In genomic region chr9:14314424-14314928, GRCh38 we compare ENCODE assay signal across 8 cellular contexts. TPM values are rescaled to one million over a fixed set of nuclear protein-coding genes. Genes with fewer than 3 reads are reported as not detected.
DNase-seq lines count a peak whose midpoint lies in the region; ATAC-seq and TF ChIP-seq lines count a peak whose summit lies in the region.

No MANE protein-coding gene starts in this region.

- peak overlapping the region; percentile 74 for H3K27ac ChIP-seq in OCI-LY7 (ENCODE audit: low read depth, low read length, poor library complexity, severe bottlenecking)
- H3K27ac ChIP-seq in caudate nucleus (ENCODE audit: low read depth, low read length), result peak overlapping the region; percentile 91
- H3K27ac ChIP-seq in skeletal muscle tissue (ENCODE audit: low read depth, low read length), result peak overlapping the region; percentile 95

- POLR2A ChIA-PET in OCI-LY7 (lab: Charles Lee), result interaction anchor here (0.5 to 0.7 kb wide), 3 partner anchors 14 to 285 kb away, joined by 3 to 5 read pairs (median 4); no protein-coding TSS in a partner anchor

- no peaks in the 10 kb centered on the region for H4K20me1 ChIP-seq in OCI-LY7 (ENCODE audit: insufficient read depth, low read length)

- no peaks in the 10 kb centered on the region for H3K9me2 ChIP-seq in OCI-LY7 (ENCODE audit: insufficient read depth, low read length)

- TF ChIP-seq CTCF in OCI-LY7 (conservative IDR thresholded peaks at IDR 0.05; ENCODE audit: low read length), result no peak

- H3K9ac ChIP-seq in skeletal muscle tissue (ENCODE audit: low read depth in 1 of 3, low read length in 3 of 3), result peak overlapping the region; percentile 89 to 93 (median 93)

- peaks cover 52% of the 10 kb centered on the region for H3K79me2 ChIP-seq in OCI-LY7 (ENCODE audit: insufficient read depth, low read depth, low read length)

- DNase-seq in DMS 273 treated with DMSO at 0.1 percent for 48 hours (lab: John Stamatoyannopoulos, UW) (peak; percentile 93), OCI-LY7 (ENCODE audit: low spot score) (peak; percentile 64), caudate nucleus (lab: John Stamatoyannopoulos, UW) (peak in 18 of 61 donors; percentile 15 to 73 (median 48)), islet precursor cell (peak; percentile 67)
- no peak for DNase-seq in central memory CD4-positive, alpha-beta T cell
- DNase-seq in activated CD8-positive, alpha-beta memory T cell treated with anti-CD3 and anti-CD28 coated beads for 24 hours, result no peak

- peak overlapping the region; percentile 12; the same call in 1 of the 2 replicates for H2AFZ ChIP-seq in OCI-LY7 (ENCODE audit: low read length)

- H3K9me3 ChIP-seq in OCI-LY7 (ENCODE audit: low read length), result no peaks in the 10 kb centered on the region
- no peaks in the 10 kb centered on the region for H3K9me3 ChIP-seq in skeletal muscle tissue (ENCODE audit: control insufficient read depth in 3 of 3, low read length in 3 of 3)

- H3K4me2 ChIP-seq in OCI-LY7 (ENCODE audit: low read length), result peak overlapping the region; percentile 75

- ATAC-seq in HG02763 (IDR thresholded peaks at IDR 0.05; ENCODE audit: unreplicated experiment), result peak; percentile 3

- no peaks in the 10 kb centered on the region for H3K27me3 ChIP-seq in skeletal muscle tissue (ENCODE audit: control insufficient read depth in 3 of 3, insufficient read depth in 3 of 3, low read length in 3 of 3)

- intact Hi-C loops in OCI-LY7 (cut with micrococcal nuclease; ENCODE audit: unreplicated experiment), result loop anchor here (1.0 kb wide), 1 partner anchor 158 kb away; no protein-coding TSS in a partner anchor

- H3K4me3 ChIP-seq in OCI-LY7 (ENCODE audit: low read depth, low read length, poor library complexity, severe bottlenecking) (peak overlapping the region; percentile 93), skeletal muscle tissue (ENCODE audit: low read length in 3 of 3) (peak overlapping the region; percentile 76 to 83 (median 79))

- BruUV-seq in OCI-LY7 (replicated peaks; lab: Mats Ljungman, UMichigan), result no TSS peak

- H3K36me3 ChIP-seq in OCI-LY7 (ENCODE audit: insufficient read depth, low read length) (no peaks in the 10 kb centered on the region), skeletal muscle tissue (ENCODE audit: control insufficient read depth in 3 of 3, insufficient read depth in 3 of 3, low read length in 3 of 3) (no peaks in the 10 kb centered on the region)

- H3K4me1 ChIP-seq in OCI-LY7 (ENCODE audit: insufficient read depth, low read length, poor library complexity, severe bottlenecking), result peaks cover 70% of the 10 kb centered on the region
- peaks cover 11 to 37% (median 15%) of the 10 kb centered on the region in 3 donors for H3K4me1 ChIP-seq in skeletal muscle tissue (ENCODE audit: control insufficient read depth in 3 of 3, insufficient read depth in 3 of 3, low read length in 3 of 3)

- CTCF ChIA-PET in OCI-LY7 (lab: Charles Lee; ENCODE audit: unreplicated experiment), result no interaction called here

RNA-seq across cellular contexts. Expression of gene NFIB, which starts 0.5 kb away (rescaled TPM):
- total RNA-seq in OCI-LY7 (2014; rRNA removed; shearing (Covaris generic)), result 10.7 and 13.7 TPM in 2 replicates
- 24.5 and 25.1 TPM in 2 replicates for total RNA-seq in OCI-LY7 (2022)
- 95.0 TPM for total RNA-seq in skeletal muscle tissue

Comparison
In these comparisons a context has a peak if more than half of its experiments do, and no peak if none do; other contexts are left out.
1. DNase-seq: peak in DMS 273 treated with DMSO at 0.1 percent for 48 hours (single experiment), OCI-LY7 (single experiment) and islet precursor cell (single experiment); none in central memory CD4-positive, alpha-beta T cell (single experiment) and activated CD8-positive, alpha-beta memory T cell treated with anti-CD3 and anti-CD28 coated beads for 24 hours (single experiment).
2. Peak in every context shown above with its lines, with median percentiles within 50 percentile points of each other: H3K27ac ChIP-seq.